ENCODE assay signal across 8 cellular contexts in genomic region chr22:20438066-20438677, GRCh38. TPM values are rescaled to one million over a fixed set of nuclear protein-coding genes. Genes with fewer than 3 reads are reported as not detected.
DNase-seq lines count a peak whose midpoint lies in the region; ATAC-seq and TF ChIP-seq lines count a peak whose summit lies in the region.

No MANE protein-coding gene starts in this region.

- peaks cover 48% of the 10 kb centered on the region for H3K27me3 ChIP-seq in colonic mucosa
- H3K27me3 ChIP-seq in left lung, result peaks cover 22 to 61% of the 10 kb centered on the region in 2 donors

- no peaks in the 10 kb centered on the region for H3K36me3 Mint-ChIP-seq in stimulated activated effector memory CD8-positive, alpha-beta T cell treated with anti-CD3 and anti-CD28 coated beads, Interleukin-12 subunit alpha, Interleukin-12 subunit beta, amount 100 ng/mL, for 72 hours

- peak overlapping the region; percentile 36 for H3K4me3 ChIP-seq in colonic mucosa
- H3K4me3 ChIP-seq in left lung, result peak overlapping the region; percentile 36 to 48

- peak overlapping the region; percentile 6 to 63 for H3K9ac ChIP-seq in colonic mucosa (ENCODE audit: low read depth in 2 of 2, low read length in 2 of 2)

- H3K4me1 ChIP-seq in colonic mucosa (no peaks in the 10 kb centered on the region), left lung (peaks cover 9 to 30% of the 10 kb centered on the region in 2 donors)

- no peaks in the 10 kb centered on the region for H3K36me3 ChIP-seq in colonic mucosa
- H3K36me3 ChIP-seq in left lung, result peaks cover 0 to 14% of the 10 kb centered on the region in 2 donors

- no peaks in the 10 kb centered on the region for H3K9me3 Mint-ChIP-seq in stimulated activated effector memory CD8-positive, alpha-beta T cell treated with anti-CD3 and anti-CD28 coated beads, Interleukin-12 subunit alpha, Interleukin-12 subunit beta, amount 100 ng/mL, for 72 hours

- H3K27ac Mint-ChIP-seq in stimulated activated effector memory CD8-positive, alpha-beta T cell treated with anti-CD3 and anti-CD28 coated beads, Interleukin-12 subunit alpha, Interleukin-12 subunit beta, amount 100 ng/mL, for 72 hours, result no peak overlapping the region

- no peaks in the 10 kb centered on the region for H3K9me3 ChIP-seq in colonic mucosa
- no peaks in the 10 kb centered on the region for H3K9me3 ChIP-seq in left lung

- CTCF ChIA-PET in HEK293T (lab: Yijun Ruan, JAX), result no interaction called here

- no peak for DNase-seq in HEK293T (ENCODE audit: extremely low spot score)
- DNase-seq in colonic mucosa, result no peak
- peak in 1 of 2 donors; percentile 35 for DNase-seq in left lung
- no peak for DNase-seq in stimulated activated effector memory CD8-positive, alpha-beta T cell treated with anti-CD3 and anti-CD28 coated beads, Interleukin-12 subunit alpha, Interleukin-12 subunit beta, amount 100 ng/mL, for 72 hours (ENCODE audit: low spot score in 2 of 2)
- no peak for DNase-seq in NCI-H1930 (lab: John Stamatoyannopoulos, UW)
- DNase-seq in UCSD-AML1 (lab: John Stamatoyannopoulos, UW; ENCODE audit: unreplicated experiment), result no peak
- no peak for DNase-seq in superior temporal gyrus (ENCODE audit: extremely low spot score)

- POLR2A ChIA-PET in HEK293T (lab: Yijun Ruan, JAX), result no interaction called here

- intact Hi-C loops in colonic mucosa (cut with DNase I), result loop anchor here (10.0 kb wide), 1 partner anchor 57 kb away; the partner anchor contains the start of gene KLHL22
- intact Hi-C loops in left lung (cut with DNase I), result no loop called here

- H3K27ac ChIP-seq in colonic mucosa (peak overlapping the region; percentile 36), left lung (peak overlapping the region; percentile 6 to 84)

- ATAC-seq in left lung, result peak; percentile 52
- ATAC-seq in stimulated activated effector memory CD8-positive, alpha-beta T cell treated with anti-CD3 and anti-CD28 coated beads, Interleukin-12 subunit alpha, Interleukin-12 subunit beta, amount 100 ng/mL, for 72 hours, result no peak
- no peak for ATAC-seq in HG02678 (IDR thresholded peaks at IDR 0.05; ENCODE audit: unreplicated experiment)

- peak overlapping the region; percentile 79 for H3K4me3 Mint-ChIP-seq in stimulated activated effector memory CD8-positive, alpha-beta T cell treated with anti-CD3 and anti-CD28 coated beads, Interleukin-12 subunit alpha, Interleukin-12 subunit beta, amount 100 ng/mL, for 72 hours

- TF ChIP-seq CTCF in colonic mucosa (IDR thresholded peaks at IDR 0.05), result no peak
- TF ChIP-seq CTCF in left lung (IDR thresholded peaks at IDR 0.05), result no peak

- peaks cover 24% of the 10 kb centered on the region for H3K4me1 Mint-ChIP-seq in stimulated activated effector memory CD8-positive, alpha-beta T cell treated with anti-CD3 and anti-CD28 coated beads, Interleukin-12 subunit alpha, Interleukin-12 subunit beta, amount 100 ng/mL, for 72 hours

TF ChIP-seq in HEK293T, 16 proteins besides CTCF, POLR2A, EP300 and RAD21:
- no peak for TF ChIP-seq SP1 (IDR thresholded peaks at IDR 0.05)
- 0 out of 2 replicates have a peak, but pooled peaks have one; percentile 10 for TF ChIP-seq ELF4 (IDR thresholded peaks at IDR 0.05)
TF ChIP-seq in HEK293T: peak in this region for 1.

RNA-seq across cellular contexts. Expression of gene SCARF2, which starts 0.5 kb away (rescaled TPM):
- total RNA-seq in colonic mucosa, result 1 to 10 TPM in 1 of 2 donors, under 1 TPM in 1; 0.91 to 3.1 TPM
- 10 to 100 TPM; 22.9 to 24.1 TPM for total RNA-seq in left lung

RNA-seq across cellular contexts. Expression of gene ZNF74, which starts 44.2 kb away (rescaled TPM):
- total RNA-seq in colonic mucosa (1 to 10 TPM; 6.2 to 7.8 TPM), left lung (10 to 100 TPM; 11.0 to 13.5 TPM)

RNA-seq across cellular contexts. Expression of gene KLHL22, which starts 57.4 kb away (rescaled TPM):
- total RNA-seq in colonic mucosa (10 to 100 TPM; 10.4 to 13.2 TPM), left lung (10 to 100 TPM; 22.0 to 26.4 TPM)

Comparison
In these comparisons a context has a peak if more than half of its experiments do, and no peak if none do; other contexts are left out.
1. RNA of gene SCARF2, which starts 0.5 kb away (total RNA-seq): 22.9 to 24.1 TPM in left lung; 0.91 to 3.1 TPM in colonic mucosa; every median in the first group is over 4 times any median in the second.